In the genomic region with DNA sequence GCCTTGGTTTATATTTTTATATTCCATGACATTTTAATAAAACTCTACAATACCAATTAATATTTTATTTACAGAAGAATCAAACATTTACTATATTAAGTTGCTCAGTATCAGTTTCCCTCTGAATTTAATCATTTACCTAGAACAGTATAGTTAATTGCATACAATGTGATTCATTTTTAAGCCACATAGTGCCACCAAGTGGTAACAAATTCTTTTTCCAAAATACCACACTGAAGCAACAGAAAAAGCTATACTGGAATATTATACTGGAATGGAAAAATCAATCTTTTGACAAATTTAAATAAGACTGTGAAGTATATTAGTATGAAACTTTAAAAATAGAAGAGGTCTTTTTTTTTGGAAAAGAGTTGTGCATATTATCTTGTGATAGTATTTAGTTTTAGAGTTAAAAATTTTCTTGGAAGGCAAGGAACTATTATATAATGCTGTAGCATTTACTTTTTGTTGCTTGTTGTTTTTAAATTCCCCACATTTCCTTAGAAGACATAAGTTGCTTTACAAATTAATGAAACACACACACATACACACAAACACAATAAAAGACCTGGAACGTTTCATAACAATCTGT, we compare ENCODE assay signal across 8 cellular contexts.
A peak's percentile ranks its signal among the peaks of the same experiment; 100 is the strongest.
DNase-seq lines count a peak whose midpoint lies in the region; ATAC-seq and TF ChIP-seq lines count a peak whose summit lies in the region.

No MANE protein-coding gene starts in this region.

- peak; percentile 29 for DNase-seq in EH (ENCODE audit: low read depth)
- DNase-seq in amniotic epithelial cell (ENCODE audit: low read depth): peak; percentile 26
- peak; percentile 55 for DNase-seq in medulla oblongata (ENCODE audit: extremely low spot score)
- DNase-seq in activated T-cell treated with anti-CD3 and anti-CD28 coated beads, Interleukin-2, amount 50 U/mL, for 24 hours: no peak
- DNase-seq in UCSD-AML1 (lab: John Stamatoyannopoulos, UW; ENCODE audit: unreplicated experiment): no peak
- DNase-seq in activated T-cell treated with anti-CD3 and anti-CD28 coated beads for 4 hours: no peak

- 0 out of 2 replicates have a peak, but pooled peaks cover 7% of the 10 kb centered on the region for H3K79me2 ChIP-seq in KMS-11 (ENCODE audit: insufficient read depth, low read depth)

- no peak overlapping the region for H3K9ac ChIP-seq in KMS-11

- no peak overlapping the region for H3K27ac Mint-ChIP-seq in activated T-cell treated with anti-CD3 and anti-CD28 coated beads, Interleukin-2, amount 50 U/mL, for 24 hours

- H3K27me3 ChIP-seq in KMS-11 (ENCODE audit: insufficient read depth, low read depth): no peaks in the 10 kb centered on the region

- H3K4me2 ChIP-seq in KMS-11: no peak overlapping the region

- no peak overlapping the region for H3K27ac ChIP-seq in KMS-11

- H3K36me3 ChIP-seq in KMS-11 (ENCODE audit: insufficient read depth): no peaks in the 10 kb centered on the region

- TF ChIP-seq CTCF in KMS-11 (conservative IDR thresholded peaks at IDR 0.05; ENCODE audit: low read depth, low read length): peak; percentile 46

- H3K4me1 ChIP-seq in KMS-11 (ENCODE audit: low read depth, poor library complexity, severe bottlenecking): peaks cover 20% of the 10 kb centered on the region

- no peak overlapping the region for H2AFZ ChIP-seq in KMS-11 (ENCODE audit: low read depth)

- ATAC-seq in GM19455 (IDR thresholded peaks at IDR 0.05; ENCODE audit: unreplicated experiment): no peak

- H3K36me3 Mint-ChIP-seq in activated T-cell treated with anti-CD3 and anti-CD28 coated beads, Interleukin-2, amount 50 U/mL, for 24 hours (ENCODE audit: low read depth): peaks cover 38% of the 10 kb centered on the region

- H3K4me1 Mint-ChIP-seq in activated T-cell treated with anti-CD3 and anti-CD28 coated beads, Interleukin-2, amount 50 U/mL, for 24 hours (ENCODE audit: low read depth): peaks cover 52% of the 10 kb centered on the region

- no peaks in the 10 kb centered on the region for H3K27me3 Mint-ChIP-seq in activated T-cell treated with anti-CD3 and anti-CD28 coated beads, Interleukin-2, amount 50 U/mL, for 24 hours

- H3K4me3 Mint-ChIP-seq in activated T-cell treated with anti-CD3 and anti-CD28 coated beads, Interleukin-2, amount 50 U/mL, for 24 hours: no peak overlapping the region

- H3K4me3 ChIP-seq in KMS-11 (IDR thresholded peaks at IDR 0.05; ENCODE audit: insufficient read depth, low read depth, low read length): no peak overlapping the region

- peaks cover 40% of the 10 kb centered on the region for H4K20me1 ChIP-seq in KMS-11 (ENCODE audit: insufficient read depth)

- H3K9me3 Mint-ChIP-seq in activated T-cell treated with anti-CD3 and anti-CD28 coated beads, Interleukin-2, amount 50 U/mL, for 24 hours: no peaks in the 10 kb centered on the region

Comparison
In these comparisons a context has a peak if more than half of its experiments do, and no peak if none do; other contexts are left out.
1. DNase-seq: peak in EH (single experiment), amniotic epithelial cell (single experiment) and medulla oblongata (single experiment); none in activated T-cell treated with anti-CD3 and anti-CD28 coated beads, Interleukin-2, amount 50 U/mL, for 24 hours (single experiment), UCSD-AML1 (single experiment) and activated T-cell treated with anti-CD3 and anti-CD28 coated beads for 4 hours (single experiment).